Comparison of ENCODE assay signal across 8 cellular contexts in genomic region chr2:30231726-30232026, GRCh38. TPM values are rescaled to one million over a fixed set of nuclear protein-coding genes. Genes with fewer than 3 reads are reported as not detected.
A peak's percentile ranks its signal among the peaks of the same experiment; 100 is the strongest.
DNase-seq lines count a peak whose midpoint lies in the region; ATAC-seq and TF ChIP-seq lines count a peak whose summit lies in the region.

No MANE protein-coding gene starts in this region.

- intact Hi-C loops in A673 (cut with micrococcal nuclease; ENCODE audit: unreplicated experiment) = loop anchor here (10.0 kb wide), 1 partner anchor 213 kb away; the partner anchor contains the start of gene LCLAT1

- peak; percentile 11 for ATAC-seq in GM21717 (IDR thresholded peaks at IDR 0.05; ENCODE audit: unreplicated experiment)
- ATAC-seq in natural killer cell treated with Interleukin-12 subunit alpha and Interleukin-12 subunit beta and Interleukin-15 and Interleukin-18, amount 100 ng/mL, for 72 hours = no peak

- POLR2A ChIA-PET in A673 (lab: Charles Lee; ENCODE audit: low non-redundant PET) = no interaction called here

- DNase-seq in A673 (ENCODE audit: low spot score) (no peak), SK-N-MC (ENCODE audit: low read depth, low spot score) (no peak), endodermal cell (no peak), NCI-H524 (lab: John Stamatoyannopoulos, UW) (no peak), cerebellar nuclear complex (lab: John Stamatoyannopoulos, UW) (no peak), hepatic stellate cell (ENCODE audit: low spot score) (no peak)
- DNase-seq in natural killer cell treated with Interleukin-12 subunit alpha and Interleukin-12 subunit beta and Interleukin-15 and Interleukin-18, amount 100 ng/mL, for 72 hours (ENCODE audit: low spot score) = no peak

- BruUV-seq in A673 (replicated peaks; lab: Mats Ljungman, UMichigan) = no TSS peak

- H3K27ac Mint-ChIP-seq in endodermal cell = peak overlapping the region; percentile 48
- H3K27ac Mint-ChIP-seq in natural killer cell treated with Interleukin-12 subunit alpha and Interleukin-12 subunit beta and Interleukin-15 and Interleukin-18, amount 100 ng/mL, for 72 hours = peak overlapping the region; percentile 81 to 100

- peaks cover 27% of the 10 kb centered on the region for H3K27me3 Mint-ChIP-seq in endodermal cell (ENCODE audit: insufficient read depth)
- no peaks in the 10 kb centered on the region for H3K27me3 Mint-ChIP-seq in natural killer cell treated with Interleukin-12 subunit alpha and Interleukin-12 subunit beta and Interleukin-15 and Interleukin-18, amount 100 ng/mL, for 72 hours

- CTCF ChIA-PET in A673 (lab: Charles Lee) = interaction anchor here (1.5 kb wide), 1 partner anchor 7 kb away, joined by 5 read pairs; no protein-coding TSS in a partner anchor

- H3K9me3 ChIP-seq in A673 (ENCODE audit: low read depth, low read length, poor library complexity, severe bottlenecking) (no peaks in the 10 kb centered on the region), SK-N-MC (ENCODE audit: low read depth, low read length) (no peaks in the 10 kb centered on the region), endodermal cell (ENCODE audit: control insufficient read depth, low read length) (no peaks in the 10 kb centered on the region)

- H3K36me3 ChIP-seq in A673 (ENCODE audit: insufficient read depth, low read length, poor library complexity, severe bottlenecking) (peaks cover 29% of the 10 kb centered on the region), SK-N-MC (ENCODE audit: insufficient read depth, low read length) (peaks cover 48% of the 10 kb centered on the region), endodermal cell (ENCODE audit: control insufficient read depth, insufficient read depth, low read length) (peaks cover 21% of the 10 kb centered on the region)

- H3K4me1 Mint-ChIP-seq in endodermal cell = peaks cover 28% of the 10 kb centered on the region
- H3K4me1 Mint-ChIP-seq in natural killer cell treated with Interleukin-12 subunit alpha and Interleukin-12 subunit beta and Interleukin-15 and Interleukin-18, amount 100 ng/mL, for 72 hours (ENCODE audit: low read depth in 2 of 2) = peaks cover 60 to 68% of the 10 kb centered on the region in 2 donors

- TF ChIP-seq CTCF in A673 (conservative IDR thresholded peaks at IDR 0.05; ENCODE audit: low read depth, low read length) (no peak), endodermal cell (conservative IDR thresholded peaks at IDR 0.05) (no peak)

- peak overlapping the region; percentile 98 for H3K9ac ChIP-seq in SK-N-MC (ENCODE audit: insufficient read length)
- peak overlapping the region; percentile 94 for H3K9ac ChIP-seq in endodermal cell (ENCODE audit: extremely low read depth, low read length, poor library complexity, severe bottlenecking)

- peak overlapping the region; percentile 85 for H3K27ac ChIP-seq in A673 (ENCODE audit: low read depth, low read length, poor library complexity, severe bottlenecking)
- H3K27ac ChIP-seq in SK-N-MC = peak overlapping the region; percentile 87
- peak overlapping the region; percentile 81 for H3K27ac ChIP-seq in endodermal cell (ENCODE audit: low read depth, low read length)

- peaks cover 14% of the 10 kb centered on the region for H3K4me1 ChIP-seq in A673 (ENCODE audit: insufficient read depth, low read length, poor library complexity, severe bottlenecking)
- peaks cover 24% of the 10 kb centered on the region for H3K4me1 ChIP-seq in endodermal cell (ENCODE audit: control insufficient read depth, insufficient read depth, low read length)

- WGBS in endodermal cell (ENCODE audit: insufficient coverage in 1 of 2, insufficient read length in 1 of 2), 2 experiments = 0% methylated on average over 4 to 29 of the region's 29 CpGs

- H3K36me3 Mint-ChIP-seq in endodermal cell (ENCODE audit: low read depth) = peaks cover 22% of the 10 kb centered on the region
- peaks cover 19% of the 10 kb centered on the region for H3K36me3 Mint-ChIP-seq in natural killer cell treated with Interleukin-12 subunit alpha and Interleukin-12 subunit beta and Interleukin-15 and Interleukin-18, amount 100 ng/mL, for 72 hours

- no peaks in the 10 kb centered on the region for H3K27me3 ChIP-seq in A673 (replicated peaks; ENCODE audit: insufficient read depth, low read depth, low read length, poor library complexity)
- peaks cover 24% of the 10 kb centered on the region for H3K27me3 ChIP-seq in endodermal cell (ENCODE audit: control insufficient read depth, insufficient read depth, low read length, poor library complexity, severe bottlenecking)

- H3K4me3 Mint-ChIP-seq in endodermal cell = peak overlapping the region; percentile 76
- peak overlapping the region; percentile 95 for H3K4me3 Mint-ChIP-seq in natural killer cell treated with Interleukin-12 subunit alpha and Interleukin-12 subunit beta and Interleukin-15 and Interleukin-18, amount 100 ng/mL, for 72 hours

- H3K9me3 Mint-ChIP-seq in endodermal cell = no peaks in the 10 kb centered on the region
- no peaks in the 10 kb centered on the region for H3K9me3 Mint-ChIP-seq in natural killer cell treated with Interleukin-12 subunit alpha and Interleukin-12 subunit beta and Interleukin-15 and Interleukin-18, amount 100 ng/mL, for 72 hours

- peak overlapping the region; percentile 81 for H3K4me3 ChIP-seq in A673 (ENCODE audit: low read depth, low read length, poor library complexity, severe bottlenecking)
- peak overlapping the region; percentile 82 for H3K4me3 ChIP-seq in SK-N-MC
- H3K4me3 ChIP-seq in endodermal cell (ENCODE audit: low read length) = peak overlapping the region; percentile 95

RNA-seq across cellular contexts. Expression of gene LBH, which starts 0.3 kb away (rescaled TPM):
- total RNA-seq in A673 (2021) = 114 and 140 TPM in 2 replicates
- total RNA-seq in endodermal cell = 10 to 100 TPM; 48.0 to 50.0 TPM
- 23.7 TPM for polyA plus RNA-seq in endodermal cell (2013, experiment 1 of 2)
- 26.7 TPM for polyA plus RNA-seq in endodermal cell (2013, experiment 2 of 2)
- 1,000 to 10,000 TPM in 1 of 2 donors, 100 to 1,000 TPM in 1; 206 to 1,155 TPM for total RNA-seq in natural killer cell treated with Interleukin-12 subunit alpha and Interleukin-12 subunit beta and Interleukin-15 and Interleukin-18, amount 100 ng/mL, for 72 hours
